In the genomic region with DNA sequence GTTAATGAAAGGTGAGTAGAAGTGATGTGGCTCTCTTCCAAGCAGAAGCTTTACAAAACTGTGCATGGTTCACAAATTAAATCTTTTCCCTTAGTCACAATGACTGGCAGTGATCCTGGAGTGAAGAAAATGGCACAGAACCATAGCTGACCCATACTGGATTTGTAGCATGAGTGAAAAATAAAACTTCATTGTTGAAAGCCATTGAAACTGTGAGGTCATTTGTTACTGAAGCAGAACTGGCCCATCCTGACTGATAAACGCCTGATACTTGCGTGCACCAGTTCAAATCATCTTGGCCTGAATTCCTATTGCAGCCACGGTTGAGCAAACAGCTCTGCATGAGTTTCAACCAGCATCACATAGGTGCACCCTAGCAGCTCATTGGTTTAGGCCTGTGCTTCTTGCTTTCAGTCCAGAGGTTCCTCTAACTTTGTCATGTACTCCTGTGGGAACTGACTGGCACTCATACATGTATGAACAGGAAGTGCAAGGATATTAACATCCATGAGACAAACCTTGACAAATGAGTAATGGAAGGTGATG, we compare ENCODE assay signal across 16 cellular contexts. TPM values are rescaled to one million over a fixed set of nuclear protein-coding genes. Genes with fewer than 3 reads are reported as not detected.
DNase-seq lines count a peak whose midpoint lies in the region; ATAC-seq, FAIRE-seq and TF ChIP-seq lines count a peak whose summit lies in the region.
"Had no signal": no experiment of that assay in that cellular context is flagged by ENCODE, and none has a peak within 500 bp of the region (broad histone marks: within the 10 kb centered on the region; RNA-seq: fewer than 3 reads in every experiment).

No MANE protein-coding gene starts in this region.

- H3K4me1 ChIP-seq in HEK293 (ENCODE audit: control insufficient read depth, insufficient read depth, low read length) (no peaks in the 10 kb centered on the region), K562 (replicated peaks in 1 of 2; ENCODE audit: control insufficient read depth in 2 of 2, insufficient read depth in 2 of 2, low read length in 2 of 2) (no peaks in the 10 kb centered on the region; a peak in 1 of 5 replicates), esophagus squamous epithelium (peaks cover 0 to 37% (median 0%) of the 10 kb centered on the region in 3 donors)
- H3K4me1 ChIP-seq: BLaER1 treated with 17β-estradiol and CSF1 and Interleukin-3, amounts not matched to agents 10 nM and 100 nM had no signal

- H3K27ac Mint-ChIP-seq in activated T-cell treated with anti-CD3 and anti-CD28 coated beads, Interleukin-2, amount 50 U/mL, for 72 hours = no peak overlapping the region
- no peak overlapping the region for H3K27ac Mint-ChIP-seq in activated CD4-positive, alpha-beta T cell treated with anti-CD3 and anti-CD28 coated beads for 36 hours
- H3K27ac Mint-ChIP-seq: CD4-positive, CD25-positive, alpha-beta regulatory T cell had no signal

- H3K9me3 Mint-ChIP-seq in activated T-cell treated with anti-CD3 and anti-CD28 coated beads, Interleukin-2, amount 50 U/mL, for 72 hours = peaks cover 0 to 2% of the 10 kb centered on the region in 2 donors
- H3K9me3 Mint-ChIP-seq in activated CD4-positive, alpha-beta T cell treated with anti-CD3 and anti-CD28 coated beads for 36 hours (ENCODE audit: low read depth) = no peaks in the 10 kb centered on the region

- TF ChIP-seq POLR2A in K562 (conservative IDR thresholded peaks at IDR 0.05) = no peak
- no peak for TF ChIP-seq POLR2A in esophagus squamous epithelium (IDR thresholded peaks at IDR 0.05)

- H3K36me3 ChIP-seq in HEK293 (ENCODE audit: control insufficient read depth in 2 of 2, insufficient read depth in 1 of 2, low read length in 2 of 2) = no peaks in the 10 kb centered on the region
- H3K36me3 ChIP-seq in K562 (ENCODE audit: control insufficient read depth, insufficient read depth, low read length) = no peaks in the 10 kb centered on the region
- no peaks in the 10 kb centered on the region for H3K36me3 ChIP-seq in esophagus squamous epithelium
- H3K36me3 ChIP-seq: BLaER1 treated with 17β-estradiol and CSF1 and Interleukin-3, amounts not matched to agents 10 nM and 100 nM had no signal

- WGBS in K562 (ENCODE audit: insufficient coverage, low coverage, missing lambda C conversion rate) = 35% methylated on average over 3 of the region's 3 CpGs
- WGBS in esophagus squamous epithelium, 2 donors = 34 to 60% methylated on average over 2 to 3 of the region's 3 CpGs

- H3K27me3 ChIP-seq in K562 (ENCODE audit: control insufficient read depth in 2 of 2, insufficient read depth in 2 of 2, low read length in 2 of 2) (peaks cover 2 to 5% of the 10 kb centered on the region in 2 experiments; a peak in 1 of 5 replicates), esophagus squamous epithelium (no peaks in the 10 kb centered on the region)
- H3K27me3 ChIP-seq: BLaER1 treated with 17β-estradiol and CSF1 and Interleukin-3, amounts not matched to agents 10 nM and 100 nM had no signal

- H3K4me1 Mint-ChIP-seq in activated T-cell treated with anti-CD3 and anti-CD28 coated beads, Interleukin-2, amount 50 U/mL, for 72 hours (ENCODE audit: low read depth) = no peaks in the 10 kb centered on the region
- no peaks in the 10 kb centered on the region for H3K4me1 Mint-ChIP-seq in activated CD4-positive, alpha-beta T cell treated with anti-CD3 and anti-CD28 coated beads for 36 hours
- H3K4me1 Mint-ChIP-seq: CD4-positive, CD25-positive, alpha-beta regulatory T cell had no signal

- H3K27ac ChIP-seq in HEK293 (ENCODE audit: extremely low read depth, low read depth, low read length) = no peak overlapping the region
- no peak overlapping the region for H3K27ac ChIP-seq in K562 (ENCODE audit: extremely low read depth, low read depth, low read length)
- H3K27ac ChIP-seq in esophagus squamous epithelium = peak overlapping the region; percentile 14 to 77 (median 56)
- H3K27ac ChIP-seq: BLaER1 treated with 17β-estradiol and CSF1 and Interleukin-3, amounts not matched to agents 10 nM and 100 nM; GM23248 had no signal

- H3K79me2 ChIP-seq in K562 (ENCODE audit: control insufficient read depth, insufficient read depth, low read length) = no peaks in the 10 kb centered on the region

- no peaks in the 10 kb centered on the region for H3K9me3 ChIP-seq in HEK293 (ENCODE audit: control insufficient read depth, insufficient read depth, low read depth, low read length)
- no peaks in the 10 kb centered on the region for H3K9me3 ChIP-seq in K562 (replicated peaks; ENCODE audit: control insufficient read depth, insufficient read depth, low read depth, low read length)
- H3K9me3 ChIP-seq in esophagus squamous epithelium = no peaks in the 10 kb centered on the region
- H3K9me3 ChIP-seq: BLaER1 treated with 17β-estradiol and CSF1 and Interleukin-3, amounts not matched to agents 10 nM and 100 nM had no signal

- no TSS peak for BruUV-seq in K562 (replicated peaks; lab: Mats Ljungman, UMichigan)

- no peak overlapping the region for H3K4me3 ChIP-seq in HEK293 (ENCODE audit: low read depth, low read length)
- H3K4me3 ChIP-seq in K562 = no peak overlapping the region
- H3K4me3 ChIP-seq in esophagus squamous epithelium = no peak overlapping the region
- H3K4me3 ChIP-seq: BLaER1 treated with 17β-estradiol and CSF1 and Interleukin-3, amounts not matched to agents 10 nM and 100 nM; GM23248 had no signal

- H4K20me1 ChIP-seq in K562 (replicated peaks; ENCODE audit: control insufficient read depth, insufficient read depth, low read length) = no peaks in the 10 kb centered on the region
- H4K20me1 ChIP-seq: BLaER1 treated with 17β-estradiol and CSF1 and Interleukin-3, amounts not matched to agents 10 nM and 100 nM had no signal

- CTCF ChIA-PET in HEK293 (lab: Yijun Ruan, JAX) = no interaction called here
- CTCF ChIA-PET in K562 (lab: Yijun Ruan, JAX; ENCODE audit: low intra/inter-chr PET ratio) = no interaction called here
- CTCF ChIA-PET in activated CD4-positive, alpha-beta T cell treated with anti-CD3 and anti-CD28 coated beads for 36 hours (lab: Charles Lee) = no interaction called here

- H2AFZ ChIP-seq in K562 (ENCODE audit: low read depth, low read length) = no peak overlapping the region
- H2AFZ ChIP-seq: GM23248 had no signal

- in situ Hi-C loops in K562 (cut with MboI) = no loop called here

- H3K4me3 Mint-ChIP-seq in activated T-cell treated with anti-CD3 and anti-CD28 coated beads, Interleukin-2, amount 50 U/mL, for 72 hours = no peak overlapping the region
- H3K4me3 Mint-ChIP-seq in activated CD4-positive, alpha-beta T cell treated with anti-CD3 and anti-CD28 coated beads for 36 hours = no peak overlapping the region
- H3K4me3 Mint-ChIP-seq: CD4-positive, CD25-positive, alpha-beta regulatory T cell had no signal

- TF ChIP-seq CTCF in HEK293 (tag by site-specific recombination; IDR thresholded peaks at IDR 0.05) (no peak), K562 (IDR thresholded peaks at IDR 0.05 in 2 of 3, conservative IDR thresholded peaks at IDR 0.05 in 1 of 3; ENCODE audit: insufficient read depth in 2 of 3, low read depth in 1 of 3, low read length in 3 of 3) (no peak), esophagus squamous epithelium (IDR thresholded peaks at IDR 0.05) (no peak)

- H3K9ac ChIP-seq in K562 (ENCODE audit: insufficient read depth in 1 of 2, low read depth in 2 of 2, low read length in 2 of 2) = no peak overlapping the region
- H3K9ac ChIP-seq: BLaER1 treated with 17β-estradiol and CSF1 and Interleukin-3, amounts not matched to agents 10 nM and 100 nM; GM23248 had no signal

- H3K27me3 Mint-ChIP-seq in activated T-cell treated with anti-CD3 and anti-CD28 coated beads, Interleukin-2, amount 50 U/mL, for 72 hours (ENCODE audit: low read depth) = peaks cover 6% of the 10 kb centered on the region
- H3K27me3 Mint-ChIP-seq in activated CD4-positive, alpha-beta T cell treated with anti-CD3 and anti-CD28 coated beads for 36 hours = peaks cover 6% of the 10 kb centered on the region
- H3K27me3 Mint-ChIP-seq: CD4-positive, CD25-positive, alpha-beta regulatory T cell had no signal

- no peak for TF ChIP-seq RAD21 in K562 (CRISPR knock-in tag; conservative IDR thresholded peaks at IDR 0.05 in 1 of 2, IDR thresholded peaks at IDR 0.05 in 1 of 2)

- H3K36me3 Mint-ChIP-seq in activated T-cell treated with anti-CD3 and anti-CD28 coated beads, Interleukin-2, amount 50 U/mL, for 72 hours (ENCODE audit: insufficient read depth in 2 of 2) = no peaks in the 10 kb centered on the region
- H3K36me3 Mint-ChIP-seq in activated CD4-positive, alpha-beta T cell treated with anti-CD3 and anti-CD28 coated beads for 36 hours (ENCODE audit: low read depth) = no peaks in the 10 kb centered on the region
- H3K36me3 Mint-ChIP-seq: CD4-positive, CD25-positive, alpha-beta regulatory T cell had no signal

- TF ChIP-seq EP300 in K562 (IDR thresholded peaks at IDR 0.05; ENCODE audit: low read length) = no peak

- H3K9me1 ChIP-seq in K562 (ENCODE audit: control insufficient read depth, insufficient read depth, low read length) = no peaks in the 10 kb centered on the region

- POLR2A ChIA-PET in HEK293 (lab: Yijun Ruan, JAX) (no interaction called here), K562 (lab: Yijun Ruan, JAX) (interaction anchor here (0.8 kb wide), 1 partner anchor 14 kb away, joined by 3 read pairs; no protein-coding TSS in a partner anchor)
- POLR2A ChIA-PET in activated CD4-positive, alpha-beta T cell treated with anti-CD3 and anti-CD28 coated beads for 36 hours (lab: Charles Lee) = no interaction called here

- intact Hi-C loops in K562 (cut with micrococcal nuclease) (no loop called here), esophagus squamous epithelium (cut with DNase I) (no loop called here)
- intact Hi-C loops in activated CD4-positive, alpha-beta T cell treated with anti-CD3 and anti-CD28 coated beads for 36 hours (cut with DNase I, micrococcal nuclease) = no loop called here

- DNase-seq in K562 (ENCODE audit: extremely low read depth in 1 of 4, low spot score in 3 of 4) = no peak
- no peak for DNase-seq in esophagus squamous epithelium (lab: John Stamatoyannopoulos, UW)
- DNase-seq in left lobe of liver (ENCODE audit: low spot score) = no peak
- DNase-seq in NCI-H1092 treated with DMSO at 0.1 percent for 48 hours (lab: John Stamatoyannopoulos, UW) = no peak
- no peak for DNase-seq in NCI-H1417 treated with DMSO at 0.1 percent for 48 hours (lab: John Stamatoyannopoulos, UW)
- no peak for DNase-seq in activated T-cell treated with anti-CD3 and anti-CD28 coated beads, Interleukin-2, amount 50 U/mL, for 72 hours
- DNase-seq in activated CD4-positive, alpha-beta T cell treated with anti-CD3 and anti-CD28 coated beads for 36 hours = no peak
- DNase-seq: ACHN; CD4-positive, CD25-positive, alpha-beta regulatory T cell; DND-41; GDM1; GM23248 had no signal

- ATAC-seq in K562 (no peak), left lobe of liver (peak; percentile 17)
- ATAC-seq in activated T-cell treated with anti-CD3 and anti-CD28 coated beads, Interleukin-2, amount 50 U/mL, for 72 hours (replicated peaks in 1 of 2) = no peak
- ATAC-seq in activated CD4-positive, alpha-beta T cell treated with anti-CD3 and anti-CD28 coated beads for 36 hours = no peak
- ATAC-seq: HCT116 had no signal

- no peak for FAIRE-seq in K562 (lab: Jason Lieb, UNC)
- FAIRE-seq: H54 had no signal

- no peak overlapping the region for H3K4me2 ChIP-seq in K562 (ENCODE audit: insufficient read depth, low read length)
- H3K4me2 ChIP-seq: BLaER1 treated with 17β-estradiol and CSF1 and Interleukin-3, amounts not matched to agents 10 nM and 100 nM had no signal

RNA-seq across cellular contexts. Expression of a gene that starts 40.5 kb away (rescaled TPM):
- 0.23 TPM in 1 of 2 replicates, not detected in the other for total RNA-seq in K562 (2011; cell fraction: chromatin; rRNA removed; ENCODE audit: low replicate concordance)
- total RNA-seq in K562 (2011; cell fraction: nucleolus; rRNA removed) = 0.13 TPM in 1 of 2 replicates, not detected in the other
- total RNA-seq in K562 (2011; cell fraction: nucleoplasm; rRNA removed) = 0.15 TPM in 1 of 2 replicates, not detected in the other
- 0.29 and 0.36 TPM in 2 replicates for total RNA-seq in K562 (2014; rRNA removed)
- 0.58 and 0.80 TPM in 2 replicates for total RNA-seq in K562 (2014; rRNA removed; fragmentation: Illumina TruSeq; extraction: Trizol)
- 0.83 and 0.91 TPM in 2 replicates for total RNA-seq in K562 (2015; rRNA removed; fragmentation: Illumina TruSeq; extraction: Trizol)
- total RNA-seq in K562 (2021) = 0.55 and 0.58 TPM in 2 replicates
- 0.08 and 0.61 TPM in 2 replicates for polyA plus RNA-seq in K562 (2011; rRNA removed)
- 0.06 and 0.18 TPM in 2 replicates for polyA plus RNA-seq in K562 (2011; cell fraction: cytosol; rRNA removed)
- 0.14 and 0.33 TPM in 2 replicates for polyA plus RNA-seq in K562 (2011; cell fraction: nucleus; rRNA removed)
- polyA plus RNA-seq in K562 (2012) = 0.39 and 0.57 TPM in 2 replicates
- 0.44 and 0.62 TPM in 2 replicates for polyA plus RNA-seq in K562 (2014; fragmentation: Illumina TruSeq; extraction: Trizol)
- polyA plus RNA-seq in K562 (2014; fragmentation: Nextera tagmentation; extraction: Ambion mirVana) = under 1 TPM; 0.15 to 0.22 TPM
- 0.20 and 0.30 TPM in 2 replicates for polyA plus RNA-seq in K562 (2014; rRNA removed)
- 0.06 and 0.39 TPM in 2 replicates for polyA minus RNA-seq in K562 (2011; rRNA and poly(A)+ RNA removed)
- polyA minus RNA-seq in K562 (2011; cell fraction: cytosol; rRNA and poly(A)+ RNA removed) = 0.29 TPM in 1 of 2 replicates, not detected in the other
- 0.40 TPM in 1 of 2 replicates, not detected in the other for polyA minus RNA-seq in K562 (2011; cell fraction: nucleus; rRNA and poly(A)+ RNA removed)
- 10 to 100 TPM in 2 of 4 donors, 1 to 10 TPM in 2; 6.9 to 16.2 (median 12.7) TPM for total RNA-seq in esophagus squamous epithelium
- 12.0 TPM for total RNA-seq in left lobe of liver
- under 1 TPM in 1 of 2 donors, not detected in 1; 0.05 TPM for total RNA-seq in activated T-cell treated with anti-CD3 and anti-CD28 coated beads, Interleukin-2, amount 50 U/mL, for 72 hours
- total RNA-seq in activated CD4-positive, alpha-beta T cell treated with anti-CD3 and anti-CD28 coated beads for 36 hours = under 1 TPM in 1 of 2 experiments, not detected in 1; 0.18 TPM
- total RNA-seq: CD4-positive, CD25-positive, alpha-beta regulatory T cell; GM23248 had no signal
- polyA plus RNA-seq: CD4-positive, CD25-positive, alpha-beta regulatory T cell; GM23248 had no signal

Comparison
In these comparisons a context has a peak if more than half of its experiments do, and no peak if none do; other contexts are left out.
1. H3K27ac ChIP-seq: peak in esophagus squamous epithelium (4 of 4); none in HEK293 (single experiment) and K562 (single experiment).